In the genomic region with DNA sequence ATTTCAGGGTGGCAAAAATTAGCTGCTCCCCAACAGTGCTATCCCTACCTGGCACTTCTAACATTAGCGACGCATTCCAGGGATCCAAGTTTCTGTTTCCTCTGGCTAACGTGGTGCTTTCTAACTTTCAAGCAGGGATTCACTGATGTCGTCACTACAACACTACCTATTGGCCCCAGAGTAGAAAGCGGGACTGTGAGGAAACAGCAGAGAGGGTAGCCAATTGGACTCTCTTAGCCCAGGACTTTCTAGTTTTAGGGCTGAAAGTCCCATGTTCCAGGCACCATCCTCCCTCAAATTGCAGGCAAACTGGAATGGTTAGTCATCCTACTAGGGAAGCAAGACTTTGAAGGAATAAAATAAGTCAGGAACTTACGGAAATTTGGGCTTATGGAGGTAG, we compare ENCODE assay signal across 1 cellular context.
TF ChIP-seq lines count a peak whose summit lies in the region.

No MANE protein-coding gene starts in this region.

TF ChIP-seq in WTC11, 78 proteins besides CTCF, POLR2A, EP300 and RAD21 (continued from another document):
- TF ChIP-seq, protein P1, sequence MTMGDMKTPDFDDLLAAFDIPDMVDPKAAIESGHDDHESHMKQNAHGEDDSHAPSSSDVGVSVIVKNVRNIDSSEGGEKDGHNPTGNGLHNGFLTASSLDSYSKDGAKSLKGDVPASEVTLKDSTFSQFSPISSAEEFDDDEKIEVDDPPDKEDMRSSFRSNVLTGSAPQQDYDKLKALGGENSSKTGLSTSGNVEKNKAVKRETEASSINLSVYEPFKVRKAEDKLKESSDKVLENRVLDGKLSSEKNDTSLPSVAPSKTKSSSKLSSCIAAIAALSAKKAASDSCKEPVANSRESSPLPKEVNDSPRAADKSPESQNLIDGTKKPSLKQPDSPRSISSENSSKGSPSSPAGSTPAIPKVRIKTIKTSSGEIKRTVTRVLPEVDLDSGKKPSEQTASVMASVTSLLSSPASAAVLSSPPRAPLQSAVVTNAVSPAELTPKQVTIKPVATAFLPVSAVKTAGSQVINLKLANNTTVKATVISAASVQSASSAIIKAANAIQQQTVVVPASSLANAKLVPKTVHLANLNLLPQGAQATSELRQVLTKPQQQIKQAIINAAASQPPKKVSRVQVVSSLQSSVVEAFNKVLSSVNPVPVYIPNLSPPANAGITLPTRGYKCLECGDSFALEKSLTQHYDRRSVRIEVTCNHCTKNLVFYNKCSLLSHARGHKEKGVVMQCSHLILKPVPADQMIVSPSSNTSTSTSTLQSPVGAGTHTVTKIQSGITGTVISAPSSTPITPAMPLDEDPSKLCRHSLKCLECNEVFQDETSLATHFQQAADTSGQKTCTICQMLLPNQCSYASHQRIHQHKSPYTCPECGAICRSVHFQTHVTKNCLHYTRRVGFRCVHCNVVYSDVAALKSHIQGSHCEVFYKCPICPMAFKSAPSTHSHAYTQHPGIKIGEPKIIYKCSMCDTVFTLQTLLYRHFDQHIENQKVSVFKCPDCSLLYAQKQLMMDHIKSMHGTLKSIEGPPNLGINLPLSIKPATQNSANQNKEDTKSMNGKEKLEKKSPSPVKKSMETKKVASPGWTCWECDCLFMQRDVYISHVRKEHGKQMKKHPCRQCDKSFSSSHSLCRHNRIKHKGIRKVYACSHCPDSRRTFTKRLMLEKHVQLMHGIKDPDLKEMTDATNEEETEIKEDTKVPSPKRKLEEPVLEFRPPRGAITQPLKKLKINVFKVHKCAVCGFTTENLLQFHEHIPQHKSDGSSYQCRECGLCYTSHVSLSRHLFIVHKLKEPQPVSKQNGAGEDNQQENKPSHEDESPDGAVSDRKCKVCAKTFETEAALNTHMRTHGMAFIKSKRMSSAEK (CRISPR knock-in tag; IDR thresholded peaks at IDR 0.05; ENCODE audit: borderline replicate concordance): no peak
- TF ChIP-seq, protein P2, sequence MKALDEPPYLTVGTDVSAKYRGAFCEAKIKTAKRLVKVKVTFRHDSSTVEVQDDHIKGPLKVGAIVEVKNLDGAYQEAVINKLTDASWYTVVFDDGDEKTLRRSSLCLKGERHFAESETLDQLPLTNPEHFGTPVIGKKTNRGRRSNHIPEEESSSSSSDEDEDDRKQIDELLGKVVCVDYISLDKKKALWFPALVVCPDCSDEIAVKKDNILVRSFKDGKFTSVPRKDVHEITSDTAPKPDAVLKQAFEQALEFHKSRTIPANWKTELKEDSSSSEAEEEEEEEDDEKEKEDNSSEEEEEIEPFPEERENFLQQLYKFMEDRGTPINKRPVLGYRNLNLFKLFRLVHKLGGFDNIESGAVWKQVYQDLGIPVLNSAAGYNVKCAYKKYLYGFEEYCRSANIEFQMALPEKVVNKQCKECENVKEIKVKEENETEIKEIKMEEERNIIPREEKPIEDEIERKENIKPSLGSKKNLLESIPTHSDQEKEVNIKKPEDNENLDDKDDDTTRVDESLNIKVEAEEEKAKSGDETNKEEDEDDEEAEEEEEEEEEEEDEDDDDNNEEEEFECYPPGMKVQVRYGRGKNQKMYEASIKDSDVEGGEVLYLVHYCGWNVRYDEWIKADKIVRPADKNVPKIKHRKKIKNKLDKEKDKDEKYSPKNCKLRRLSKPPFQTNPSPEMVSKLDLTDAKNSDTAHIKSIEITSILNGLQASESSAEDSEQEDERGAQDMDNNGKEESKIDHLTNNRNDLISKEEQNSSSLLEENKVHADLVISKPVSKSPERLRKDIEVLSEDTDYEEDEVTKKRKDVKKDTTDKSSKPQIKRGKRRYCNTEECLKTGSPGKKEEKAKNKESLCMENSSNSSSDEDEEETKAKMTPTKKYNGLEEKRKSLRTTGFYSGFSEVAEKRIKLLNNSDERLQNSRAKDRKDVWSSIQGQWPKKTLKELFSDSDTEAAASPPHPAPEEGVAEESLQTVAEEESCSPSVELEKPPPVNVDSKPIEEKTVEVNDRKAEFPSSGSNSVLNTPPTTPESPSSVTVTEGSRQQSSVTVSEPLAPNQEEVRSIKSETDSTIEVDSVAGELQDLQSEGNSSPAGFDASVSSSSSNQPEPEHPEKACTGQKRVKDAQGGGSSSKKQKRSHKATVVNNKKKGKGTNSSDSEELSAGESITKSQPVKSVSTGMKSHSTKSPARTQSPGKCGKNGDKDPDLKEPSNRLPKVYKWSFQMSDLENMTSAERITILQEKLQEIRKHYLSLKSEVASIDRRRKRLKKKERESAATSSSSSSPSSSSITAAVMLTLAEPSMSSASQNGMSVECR (CRISPR knock-in tag; IDR thresholded peaks at IDR 0.05; ENCODE audit: borderline replicate concordance): no peak
- no peak for TF ChIP-seq FOXP1 (CRISPR knock-in tag; IDR thresholded peaks at IDR 0.05; ENCODE audit: borderline replicate concordance)
- TF ChIP-seq, protein P3, sequence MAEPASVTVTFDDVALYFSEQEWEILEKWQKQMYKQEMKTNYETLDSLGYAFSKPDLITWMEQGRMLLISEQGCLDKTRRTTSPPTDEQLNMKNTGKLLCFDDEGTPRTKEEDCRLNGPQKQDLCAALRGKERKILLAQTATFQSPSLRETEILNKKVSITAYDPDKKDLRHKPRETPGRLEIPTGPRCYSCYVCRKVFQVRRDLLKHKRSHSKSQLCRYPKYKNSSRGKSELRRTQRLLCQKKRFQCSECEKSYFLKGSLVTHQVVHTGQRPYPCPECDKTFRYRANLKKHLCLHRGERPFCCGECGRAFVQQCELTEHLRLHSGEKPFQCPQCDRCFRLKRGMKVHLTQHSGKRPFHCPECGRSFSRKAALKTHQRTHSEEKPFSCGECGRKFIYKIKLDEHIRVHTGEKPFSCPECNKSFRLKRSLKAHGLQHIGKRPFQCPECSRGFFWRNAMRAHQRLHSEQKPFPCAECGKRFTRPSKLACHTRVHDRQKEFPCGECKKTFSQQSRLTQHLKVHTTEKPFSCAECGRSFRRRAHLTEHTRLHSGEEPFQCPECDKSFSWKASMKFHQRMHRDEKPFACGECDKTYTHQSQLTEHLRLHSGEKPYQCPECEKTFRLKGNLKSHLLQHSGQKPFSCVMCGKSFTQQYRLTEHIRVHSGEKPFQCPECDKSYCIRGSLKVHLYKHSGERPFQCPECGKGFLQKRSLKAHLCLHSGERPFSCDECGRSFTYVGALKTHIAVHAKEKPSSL (CRISPR knock-in tag; conservative IDR thresholded peaks at IDR 0.05): no peak
- TF ChIP-seq RELA (CRISPR knock-in tag; IDR thresholded peaks at IDR 0.05; ENCODE audit: borderline replicate concordance): no peak
- no peak for TF ChIP-seq ZNF219 (CRISPR knock-in tag; IDR thresholded peaks at IDR 0.05; ENCODE audit: borderline replicate concordance)
- no peak for TF ChIP-seq ZNF138 (CRISPR knock-in tag; conservative IDR thresholded peaks at IDR 0.05)
- TF ChIP-seq NR1H2 (CRISPR knock-in tag; IDR thresholded peaks at IDR 0.05): no peak
- TF ChIP-seq, protein P4, sequence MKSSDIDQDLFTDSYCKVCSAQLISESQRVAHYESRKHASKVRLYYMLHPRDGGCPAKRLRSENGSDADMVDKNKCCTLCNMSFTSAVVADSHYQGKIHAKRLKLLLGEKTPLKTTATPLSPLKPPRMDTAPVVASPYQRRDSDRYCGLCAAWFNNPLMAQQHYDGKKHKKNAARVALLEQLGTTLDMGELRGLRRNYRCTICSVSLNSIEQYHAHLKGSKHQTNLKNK (CRISPR knock-in tag; IDR thresholded peaks at IDR 0.05): no peak
- TF ChIP-seq GABPB1 (CRISPR knock-in tag; IDR thresholded peaks at IDR 0.05): no peak
- no peak for TF ChIP-seq TCF7 (CRISPR knock-in tag; IDR thresholded peaks at IDR 0.05; ENCODE audit: low read depth)
- TF ChIP-seq SOX15 (CRISPR knock-in tag; IDR thresholded peaks at IDR 0.05): no peak
- TF ChIP-seq ZNF396 (CRISPR knock-in tag; IDR thresholded peaks at IDR 0.05; ENCODE audit: borderline replicate concordance): no peak
- no peak for TF ChIP-seq PRRX2 (CRISPR knock-in tag; IDR thresholded peaks at IDR 0.05)
